Comparison of ENCODE assay signal across 1 cellular context in the genomic region with DNA sequence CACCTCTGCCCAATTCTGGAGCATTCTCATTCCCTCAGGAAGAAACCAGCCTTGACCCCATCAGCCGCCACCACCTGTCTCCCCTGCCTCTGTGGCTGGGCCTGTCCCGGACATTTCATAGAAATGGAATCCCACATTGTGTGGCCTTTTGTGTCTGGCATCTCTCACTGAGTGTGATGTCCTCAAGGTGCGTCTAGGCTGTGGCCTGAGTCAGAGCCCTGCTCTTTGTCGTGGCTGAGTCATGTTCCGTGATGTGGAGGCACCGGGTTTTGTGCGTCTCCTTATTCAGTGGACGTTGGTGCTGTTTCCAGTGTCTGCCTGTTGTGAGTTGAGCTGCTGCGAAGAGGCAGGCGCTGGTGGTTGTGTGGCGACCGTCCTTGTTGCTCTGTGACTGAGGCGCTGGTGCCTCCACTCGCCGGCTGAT.
TF ChIP-seq lines count a peak whose summit lies in the region.

No MANE protein-coding gene starts in this region.

TF ChIP-seq in H1, 55 proteins besides CTCF, POLR2A, EP300 and RAD21:
- TF ChIP-seq EGR1 (IDR thresholded peaks at IDR 0.05; ENCODE audit: borderline replicate concordance, low read depth, low read length) (no peak), POLR2AphosphoS5 (IDR thresholded peaks at IDR 0.05; ENCODE audit: low read depth, low read length) (no peak), TBP (IDR thresholded peaks at IDR 0.05; ENCODE audit: low read depth, low read length) (no peak), ASH2L (IDR thresholded peaks at IDR 0.05; ENCODE audit: low read length) (no peak), KDM4A (IDR thresholded peaks at IDR 0.05; ENCODE audit: low read depth, low read length, severe bottlenecking) (no peak), BACH1 (IDR thresholded peaks at IDR 0.05; ENCODE audit: low read length) (no peak), SRF (IDR thresholded peaks at IDR 0.05; ENCODE audit: low read depth, low read length) (no peak), CTBP2 (IDR thresholded peaks at IDR 0.05; ENCODE audit: borderline replicate concordance, insufficient read depth, insufficient read length, low read length) (no peak), HDAC2 (IDR thresholded peaks at IDR 0.05; ENCODE audit: borderline replicate concordance in 1 of 2, low read depth in 2 of 2, low read length in 2 of 2) (no peak), SAP30 (IDR thresholded peaks at IDR 0.05; ENCODE audit: insufficient read depth, insufficient replicate concordance, low read length) (no peak)
- TF ChIP-seq, protein P1, sequence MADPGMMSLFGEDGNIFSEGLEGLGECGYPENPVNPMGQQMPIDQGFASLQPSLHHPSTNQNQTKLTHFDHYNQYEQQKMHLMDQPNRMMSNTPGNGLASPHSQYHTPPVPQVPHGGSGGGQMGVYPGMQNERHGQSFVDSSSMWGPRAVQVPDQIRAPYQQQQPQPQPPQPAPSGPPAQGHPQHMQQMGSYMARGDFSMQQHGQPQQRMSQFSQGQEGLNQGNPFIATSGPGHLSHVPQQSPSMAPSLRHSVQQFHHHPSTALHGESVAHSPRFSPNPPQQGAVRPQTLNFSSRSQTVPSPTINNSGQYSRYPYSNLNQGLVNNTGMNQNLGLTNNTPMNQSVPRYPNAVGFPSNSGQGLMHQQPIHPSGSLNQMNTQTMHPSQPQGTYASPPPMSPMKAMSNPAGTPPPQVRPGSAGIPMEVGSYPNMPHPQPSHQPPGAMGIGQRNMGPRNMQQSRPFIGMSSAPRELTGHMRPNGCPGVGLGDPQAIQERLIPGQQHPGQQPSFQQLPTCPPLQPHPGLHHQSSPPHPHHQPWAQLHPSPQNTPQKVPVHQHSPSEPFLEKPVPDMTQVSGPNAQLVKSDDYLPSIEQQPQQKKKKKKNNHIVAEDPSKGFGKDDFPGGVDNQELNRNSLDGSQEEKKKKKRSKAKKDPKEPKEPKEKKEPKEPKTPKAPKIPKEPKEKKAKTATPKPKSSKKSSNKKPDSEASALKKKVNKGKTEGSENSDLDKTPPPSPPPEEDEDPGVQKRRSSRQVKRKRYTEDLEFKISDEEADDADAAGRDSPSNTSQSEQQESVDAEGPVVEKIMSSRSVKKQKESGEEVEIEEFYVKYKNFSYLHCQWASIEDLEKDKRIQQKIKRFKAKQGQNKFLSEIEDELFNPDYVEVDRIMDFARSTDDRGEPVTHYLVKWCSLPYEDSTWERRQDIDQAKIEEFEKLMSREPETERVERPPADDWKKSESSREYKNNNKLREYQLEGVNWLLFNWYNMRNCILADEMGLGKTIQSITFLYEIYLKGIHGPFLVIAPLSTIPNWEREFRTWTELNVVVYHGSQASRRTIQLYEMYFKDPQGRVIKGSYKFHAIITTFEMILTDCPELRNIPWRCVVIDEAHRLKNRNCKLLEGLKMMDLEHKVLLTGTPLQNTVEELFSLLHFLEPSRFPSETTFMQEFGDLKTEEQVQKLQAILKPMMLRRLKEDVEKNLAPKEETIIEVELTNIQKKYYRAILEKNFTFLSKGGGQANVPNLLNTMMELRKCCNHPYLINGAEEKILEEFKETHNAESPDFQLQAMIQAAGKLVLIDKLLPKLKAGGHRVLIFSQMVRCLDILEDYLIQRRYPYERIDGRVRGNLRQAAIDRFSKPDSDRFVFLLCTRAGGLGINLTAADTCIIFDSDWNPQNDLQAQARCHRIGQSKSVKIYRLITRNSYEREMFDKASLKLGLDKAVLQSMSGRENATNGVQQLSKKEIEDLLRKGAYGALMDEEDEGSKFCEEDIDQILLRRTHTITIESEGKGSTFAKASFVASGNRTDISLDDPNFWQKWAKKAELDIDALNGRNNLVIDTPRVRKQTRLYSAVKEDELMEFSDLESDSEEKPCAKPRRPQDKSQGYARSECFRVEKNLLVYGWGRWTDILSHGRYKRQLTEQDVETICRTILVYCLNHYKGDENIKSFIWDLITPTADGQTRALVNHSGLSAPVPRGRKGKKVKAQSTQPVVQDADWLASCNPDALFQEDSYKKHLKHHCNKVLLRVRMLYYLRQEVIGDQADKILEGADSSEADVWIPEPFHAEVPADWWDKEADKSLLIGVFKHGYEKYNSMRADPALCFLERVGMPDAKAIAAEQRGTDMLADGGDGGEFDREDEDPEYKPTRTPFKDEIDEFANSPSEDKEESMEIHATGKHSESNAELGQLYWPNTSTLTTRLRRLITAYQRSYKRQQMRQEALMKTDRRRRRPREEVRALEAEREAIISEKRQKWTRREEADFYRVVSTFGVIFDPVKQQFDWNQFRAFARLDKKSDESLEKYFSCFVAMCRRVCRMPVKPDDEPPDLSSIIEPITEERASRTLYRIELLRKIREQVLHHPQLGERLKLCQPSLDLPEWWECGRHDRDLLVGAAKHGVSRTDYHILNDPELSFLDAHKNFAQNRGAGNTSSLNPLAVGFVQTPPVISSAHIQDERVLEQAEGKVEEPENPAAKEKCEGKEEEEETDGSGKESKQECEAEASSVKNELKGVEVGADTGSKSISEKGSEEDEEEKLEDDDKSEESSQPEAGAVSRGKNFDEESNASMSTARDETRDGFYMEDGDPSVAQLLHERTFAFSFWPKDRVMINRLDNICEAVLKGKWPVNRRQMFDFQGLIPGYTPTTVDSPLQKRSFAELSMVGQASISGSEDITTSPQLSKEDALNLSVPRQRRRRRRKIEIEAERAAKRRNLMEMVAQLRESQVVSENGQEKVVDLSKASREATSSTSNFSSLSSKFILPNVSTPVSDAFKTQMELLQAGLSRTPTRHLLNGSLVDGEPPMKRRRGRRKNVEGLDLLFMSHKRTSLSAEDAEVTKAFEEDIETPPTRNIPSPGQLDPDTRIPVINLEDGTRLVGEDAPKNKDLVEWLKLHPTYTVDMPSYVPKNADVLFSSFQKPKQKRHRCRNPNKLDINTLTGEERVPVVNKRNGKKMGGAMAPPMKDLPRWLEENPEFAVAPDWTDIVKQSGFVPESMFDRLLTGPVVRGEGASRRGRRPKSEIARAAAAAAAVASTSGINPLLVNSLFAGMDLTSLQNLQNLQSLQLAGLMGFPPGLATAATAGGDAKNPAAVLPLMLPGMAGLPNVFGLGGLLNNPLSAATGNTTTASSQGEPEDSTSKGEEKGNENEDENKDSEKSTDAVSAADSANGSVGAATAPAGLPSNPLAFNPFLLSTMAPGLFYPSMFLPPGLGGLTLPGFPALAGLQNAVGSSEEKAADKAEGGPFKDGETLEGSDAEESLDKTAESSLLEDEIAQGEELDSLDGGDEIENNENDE (IDR thresholded peaks at IDR 0.05; ENCODE audit: insufficient replicate concordance, low read length): no peak
